ENCODE assay signal across 15 cellular contexts in the genomic region with DNA sequence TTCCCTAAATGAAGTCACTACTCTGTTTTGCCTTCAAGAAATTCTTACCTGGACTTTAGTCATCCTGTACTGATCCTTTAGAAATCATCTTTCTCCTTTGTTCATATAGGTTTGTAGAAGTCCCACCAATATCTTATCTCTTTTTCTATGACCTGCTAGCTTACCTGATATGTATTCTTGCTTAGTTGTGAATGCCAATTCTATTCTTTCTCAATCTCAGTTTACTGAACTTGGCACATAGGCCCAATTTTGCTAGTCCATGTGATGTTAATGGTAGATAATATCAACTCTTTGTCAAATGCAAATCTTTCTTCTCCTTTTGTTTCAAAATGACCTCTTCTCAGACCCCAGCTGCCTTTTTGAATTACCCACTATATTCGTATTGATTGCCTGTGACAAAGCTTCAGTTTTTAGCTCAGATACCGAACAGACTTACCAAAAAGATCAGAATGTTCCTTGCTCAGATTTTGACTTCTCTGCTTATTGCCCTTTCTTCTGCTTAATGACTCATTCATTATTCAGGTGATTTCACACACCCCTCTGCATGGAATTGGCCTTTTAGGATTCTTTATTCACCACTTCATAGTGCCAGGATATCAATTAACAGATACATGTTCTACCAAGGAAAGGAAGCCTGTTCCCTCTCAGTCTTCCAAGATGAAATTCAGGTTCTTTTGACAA. TPM values are rescaled to one million over a fixed set of nuclear protein-coding genes. Genes with fewer than 3 reads are reported as not detected.
DNase-seq lines count a peak whose midpoint lies in the region; ATAC-seq, FAIRE-seq and TF ChIP-seq lines count a peak whose summit lies in the region.
"Had no signal": no experiment of that assay in that cellular context is flagged by ENCODE, and none has a peak within 500 bp of the region (broad histone marks: within the 10 kb centered on the region; RNA-seq: fewer than 3 reads in every experiment).

No MANE protein-coding gene starts in this region.

- H3K27me3 ChIP-seq in SJSA1 (replicated peaks): no peaks in the 10 kb centered on the region
- no peaks in the 10 kb centered on the region for H3K27me3 ChIP-seq in osteoblast (ENCODE audit: insufficient read depth, low read length)

- no peaks in the 10 kb centered on the region for H3K9me3 Mint-ChIP-seq in endothelial cell (ENCODE audit: unreplicated experiment)
- H3K9me3 Mint-ChIP-seq: naive thymus-derived CD4-positive, alpha-beta T cell; WTC11 had no signal

- no peak overlapping the region for H3K4me3 Mint-ChIP-seq in endothelial cell (ENCODE audit: unreplicated experiment)
- H3K4me3 Mint-ChIP-seq: naive thymus-derived CD4-positive, alpha-beta T cell; WTC11 had no signal

- H3K4me2 ChIP-seq in osteoblast (ENCODE audit: insufficient read depth, low read length): peak overlapping the region; percentile 44

- H3K9me3 ChIP-seq in SJSA1 (replicated peaks): no peaks in the 10 kb centered on the region
- H3K9me3 ChIP-seq in osteoblast (ENCODE audit: low read depth, low read length): no peaks in the 10 kb centered on the region

- H2AFZ ChIP-seq in osteoblast (ENCODE audit: low read length): no peak overlapping the region

- TF ChIP-seq CTCF in 22Rv1 (IDR thresholded peaks at IDR 0.05): no peak
- TF ChIP-seq CTCF in endothelial cell (IDR thresholded peaks at IDR 0.05; ENCODE audit: unreplicated experiment): no peak
- TF ChIP-seq CTCF in osteoblast (IDR thresholded peaks at IDR 0.05; ENCODE audit: extremely low read depth, low read depth, low read length): no peak

- H3K27ac Mint-ChIP-seq in endothelial cell (ENCODE audit: unreplicated experiment): peak overlapping the region; percentile 80
- H3K27ac Mint-ChIP-seq: WTC11 had no signal

- no peaks in the 10 kb centered on the region for H3K27me3 Mint-ChIP-seq in endothelial cell (ENCODE audit: unreplicated experiment)
- H3K27me3 Mint-ChIP-seq: naive thymus-derived CD4-positive, alpha-beta T cell had no signal

- H3K4me1 Mint-ChIP-seq in endothelial cell (ENCODE audit: unreplicated experiment): peaks cover 7% of the 10 kb centered on the region
- H3K4me1 Mint-ChIP-seq: WTC11 had no signal

- ATAC-seq in HG03460 (IDR thresholded peaks at IDR 0.05; ENCODE audit: unreplicated experiment): no peak
- ATAC-seq: naive thymus-derived CD4-positive, alpha-beta T cell; WTC11 had no signal

- peaks cover 41% of the 10 kb centered on the region for H3K79me2 ChIP-seq in osteoblast (ENCODE audit: insufficient read depth, low read length)

- peaks cover 6% of the 10 kb centered on the region for H4K20me1 ChIP-seq in osteoblast (ENCODE audit: insufficient read depth, low read length)

- DNase-seq in SJSA1 (ENCODE audit: low read depth in 1 of 2, low spot score in 2 of 2): no peak
- no peak for DNase-seq in endothelial cell (ENCODE audit: low spot score)
- DNase-seq in osteoblast (ENCODE audit: insufficient read length, low spot score, missing footprints): no peak
- DNase-seq in T-helper 9 cell: no peak
- DNase-seq in H54 (ENCODE audit: insufficient read length, low spot score): no peak
- no peak for DNase-seq in NCI-H2107 treated with DMSO at 0.1 percent for 48 hours (lab: John Stamatoyannopoulos, UW; ENCODE audit: unreplicated experiment)
- DNase-seq: activated T-cell treated with anti-CD3 and anti-CD28 coated beads for 4 hours; naive thymus-derived CD4-positive, alpha-beta T cell; NCI-H1092 treated with DMSO at 0.1 percent for 48 hours; NCI-H524 treated with DMSO at 0.1 percent for 48 hours had no signal

- H3K27ac ChIP-seq in 22Rv1: peak overlapping the region; percentile 1; the same call in 1 of the 2 replicates
- peak overlapping the region; percentile 67 for H3K27ac ChIP-seq in SJSA1
- peak overlapping the region; percentile 78 for H3K27ac ChIP-seq in osteoblast (ENCODE audit: low read depth, low read length)

- H3K36me3 ChIP-seq in SJSA1: peaks cover 67% of the 10 kb centered on the region
- H3K36me3 ChIP-seq in osteoblast (ENCODE audit: insufficient read depth, low read length): peaks cover 51% of the 10 kb centered on the region

- TF ChIP-seq POLR2A in H54 (IDR thresholded peaks at IDR 0.05; ENCODE audit: low read depth, low read length): no peak

- FAIRE-seq in H54 (lab: Jason Lieb, UNC): no peak
- FAIRE-seq: GM19239, HTR-8/SVneo had no signal

- H3K4me1 ChIP-seq in SJSA1 (replicated peaks): peaks cover 21% of the 10 kb centered on the region
- H3K4me1 ChIP-seq in osteoblast (ENCODE audit: insufficient read depth, low read length): peaks cover 32% of the 10 kb centered on the region

- peaks cover 19% of the 10 kb centered on the region for H3K36me3 Mint-ChIP-seq in endothelial cell (ENCODE audit: low read depth, unreplicated experiment)

- H3K4me3 ChIP-seq in SJSA1 (no peak overlapping the region), osteoblast (ENCODE audit: insufficient read depth, low read length) (no peak overlapping the region)

RNA-seq across cellular contexts. Expression of gene IPO9, which starts 20.6 kb away (rescaled TPM):
- 19.5 and 25.9 TPM in 2 replicates for total RNA-seq in SJSA1 (2014; rRNA removed; shearing (Covaris generic))
- total RNA-seq in endothelial cell (ENCODE audit: unreplicated experiment): 69.5 TPM
- total RNA-seq in osteoblast: 26.1 and 26.8 TPM in 2 replicates

RNA-seq across cellular contexts. Expression of gene SHISA4, which starts 39.2 kb away (rescaled TPM):
- 31.9 and 43.4 TPM in 2 replicates for total RNA-seq in SJSA1 (2014; rRNA removed; shearing (Covaris generic))
- total RNA-seq in endothelial cell (ENCODE audit: unreplicated experiment) (0.85 TPM), osteoblast (25.3 and 27.1 TPM in 2 replicates)

Comparison
In these comparisons a context has a peak if more than half of its experiments do, and no peak if none do; other contexts are left out.
1. H3K27ac ChIP-seq: peak in every context shown above with its lines; median percentile 78 in osteoblast; 67 in SJSA1; 1 in 22Rv1.
2. RNA of gene SHISA4, which starts 39.2 kb away (total RNA-seq): 31.9 to 43.4 TPM in SJSA1 and 25.3 to 27.1 TPM in osteoblast; 0.85 TPM in endothelial cell (single experiment); every median in the first group is over 10 times any median in the second.